In the genomic region with DNA sequence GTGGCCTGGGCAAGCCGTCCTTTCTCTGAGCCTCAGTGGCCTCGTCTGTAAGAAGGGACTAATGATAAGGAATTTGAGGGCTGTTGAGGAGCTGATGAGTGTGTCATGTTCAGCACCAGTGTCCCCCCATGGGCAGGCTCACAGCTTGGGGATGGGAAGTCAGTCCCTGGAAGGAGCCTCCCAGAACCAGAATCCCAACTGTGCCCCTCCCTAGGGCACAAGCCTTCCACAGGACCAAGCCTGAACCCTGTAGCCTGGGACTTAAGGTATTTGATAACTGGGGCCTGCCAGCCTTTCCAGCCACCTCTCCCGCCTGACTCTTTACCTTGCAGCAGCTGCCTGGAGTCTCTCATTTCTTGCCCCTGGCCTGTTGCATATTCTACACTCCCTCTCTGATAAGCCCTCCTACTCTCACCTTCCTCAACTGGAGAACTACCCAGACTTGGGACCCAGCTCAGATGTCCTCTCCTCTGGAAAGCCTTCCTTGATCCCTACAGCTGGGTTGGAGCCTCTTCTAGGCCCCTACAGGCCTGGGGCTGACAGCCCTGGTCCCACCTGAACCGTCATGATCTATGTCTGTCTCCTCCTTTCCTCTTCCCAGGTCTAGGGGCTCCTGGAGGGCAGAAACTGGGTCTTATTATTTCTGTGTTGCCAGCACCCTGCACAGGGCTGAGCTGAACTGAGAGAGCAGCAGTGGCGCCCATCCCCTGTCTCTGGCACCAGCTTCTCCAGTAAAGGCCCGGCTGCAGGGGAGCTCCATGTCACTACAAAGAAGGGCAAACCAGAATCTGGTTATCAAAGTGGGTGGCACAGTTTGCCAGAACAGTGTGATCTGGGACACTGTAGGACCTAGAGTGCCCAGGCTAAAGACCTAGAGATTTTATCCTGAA, we compare ENCODE assay signal across 15 cellular contexts. TPM values are rescaled to one million over a fixed set of nuclear protein-coding genes. Genes with fewer than 3 reads are reported as not detected.
A peak's percentile ranks its signal among the peaks of the same experiment; 100 is the strongest.
DNase-seq lines count a peak whose midpoint lies in the region; ATAC-seq, FAIRE-seq and TF ChIP-seq lines count a peak whose summit lies in the region.
"Had no signal": no experiment of that assay in that cellular context is flagged by ENCODE, and none has a peak within 500 bp of the region (broad histone marks: within the 10 kb centered on the region; RNA-seq: fewer than 3 reads in every experiment).

No MANE protein-coding gene starts in this region.

- H3K9me3 Mint-ChIP-seq in Calu3 (ENCODE audit: low read depth, unreplicated experiment), result no peaks in the 10 kb centered on the region

- H3K14ac ChIP-seq in trophoblast cell (ENCODE audit: low read length), result no peak overlapping the region

- H3K36me3 Mint-ChIP-seq in Calu3 (ENCODE audit: insufficient read depth, unreplicated experiment), result no peaks in the 10 kb centered on the region

- H3K79me2 ChIP-seq in PC-3 (ENCODE audit: low read length), result peaks cover 68% of the 10 kb centered on the region
- H3K79me2 ChIP-seq in trophoblast cell (ENCODE audit: control insufficient read depth, insufficient read depth, low read length, poor library complexity), result peaks cover 3% of the 10 kb centered on the region

- no peaks in the 10 kb centered on the region for H3K4me1 Mint-ChIP-seq in Calu3 (ENCODE audit: low read depth, unreplicated experiment)

- H3K9ac ChIP-seq in PC-3 (ENCODE audit: low read length) (peak overlapping the region; percentile 73), trophoblast cell (ENCODE audit: low read length) (no peak overlapping the region)
- H3K9ac ChIP-seq: SK-N-SH had no signal

- H3K4me1 ChIP-seq in PC-3 (ENCODE audit: insufficient read depth, low read length), result peaks cover 37% of the 10 kb centered on the region
- H3K4me1 ChIP-seq in trophoblast cell (ENCODE audit: control insufficient read depth in 1 of 2, insufficient read depth in 2 of 2, low read length in 2 of 2), result peaks cover 31 to 43% of the 10 kb centered on the region in 2 experiments

- peaks cover 18% of the 10 kb centered on the region for H3K27me3 Mint-ChIP-seq in Calu3 (ENCODE audit: unreplicated experiment)

- H3K27ac ChIP-seq in PC-3 (ENCODE audit: low read length) (no peak overlapping the region), trophoblast cell (ENCODE audit: low read depth, low read length) (no peak overlapping the region)

- H3K4me3 ChIP-seq in PC-3 (ENCODE audit: low read length), result peak overlapping the region; percentile 79
- H3K4me3 ChIP-seq in epithelial cell of esophagus (ENCODE audit: low read length), result peak overlapping the region; percentile 77
- no peak overlapping the region for H3K4me3 ChIP-seq in trophoblast cell (ENCODE audit: low read depth, low read length)

- POLR2A ChIA-PET in PC-3 (lab: Charles Lee; ENCODE audit: unreplicated experiment), result interaction anchor here (0.6 kb wide), 1 partner anchor 17 kb away, joined by 4 read pairs; no protein-coding TSS in a partner anchor

- H3F3A ChIP-seq in PC-3 (ENCODE audit: low read length, unreplicated experiment), result no peaks in the 10 kb centered on the region

- no peaks in the 10 kb centered on the region for H3K9me2 ChIP-seq in PC-3 (replicated peaks; ENCODE audit: low read length)
- H3K9me2 ChIP-seq: SK-N-SH had no signal

- peak overlapping the region; percentile 22 for H2AK5ac ChIP-seq in trophoblast cell (ENCODE audit: low read length)

- H3K79me1 ChIP-seq in trophoblast cell (ENCODE audit: low read length), result peaks cover 17% of the 10 kb centered on the region

- H3K18ac ChIP-seq in trophoblast cell (ENCODE audit: low read length), result no peak overlapping the region

- H4K8ac ChIP-seq in trophoblast cell (ENCODE audit: low read depth, low read length), result no peak overlapping the region

- WGBS in trophoblast cell (ENCODE audit: extremely low coverage, insufficient coverage, insufficient read length), result no CpG with 5 or more reads among the region's 6 CpGs

- no peak overlapping the region for H4K12ac ChIP-seq in trophoblast cell (ENCODE audit: low read depth, low read length)

- no peak overlapping the region for H2AFZ ChIP-seq in PC-3 (ENCODE audit: low read length)
- peak overlapping the region; percentile 23 for H2AFZ ChIP-seq in trophoblast cell (ENCODE audit: insufficient read depth, low read length, poor library complexity)

- FAIRE-seq in HTR-8/SVneo (lab: Jason Lieb, UNC), result no peak
- FAIRE-seq: kidney had no signal

- H3K4ac ChIP-seq in trophoblast cell (ENCODE audit: low read depth, low read length), result peak overlapping the region; percentile 17

- intact Hi-C loops in Calu3 (cut with micrococcal nuclease; ENCODE audit: unreplicated experiment) (no loop called here), PC-3 (cut with micrococcal nuclease) (no loop called here)

- peak overlapping the region; percentile 73 for H3K4me3 Mint-ChIP-seq in Calu3 (ENCODE audit: low read depth, unreplicated experiment)

- H3K36me3 ChIP-seq in PC-3 (ENCODE audit: low read depth, low read length) (peaks cover 8% of the 10 kb centered on the region; the same call in 1 of the 2 replicates), trophoblast cell (ENCODE audit: control insufficient read depth in 1 of 2, insufficient read depth in 2 of 2, low read length in 2 of 2) (no peaks in the 10 kb centered on the region)

- H3K23ac ChIP-seq in trophoblast cell (ENCODE audit: low read length), result no peak overlapping the region

- no peaks in the 10 kb centered on the region for H4K20me1 ChIP-seq in PC-3 (ENCODE audit: low read length)

- no peak overlapping the region for H2BK5ac ChIP-seq in trophoblast cell (ENCODE audit: low read depth, low read length, poor library complexity)

- no peak overlapping the region for H4K91ac ChIP-seq in trophoblast cell (ENCODE audit: low read depth, low read length)

- BruUV-seq in Calu3 (replicated peaks; lab: Mats Ljungman, UMichigan) (no TSS peak), PC-3 (replicated peaks; lab: Mats Ljungman, UMichigan) (no TSS peak)

- H2BK12ac ChIP-seq in trophoblast cell (ENCODE audit: low read length), result peak overlapping the region; percentile 18

- no peak overlapping the region for H3K27ac Mint-ChIP-seq in Calu3 (ENCODE audit: unreplicated experiment)

- H3K9me3 ChIP-seq in PC-3 (ENCODE audit: low read length), result no peaks in the 10 kb centered on the region
- H3K9me3 ChIP-seq in trophoblast cell (ENCODE audit: insufficient read depth, low read depth, low read length), result no peaks in the 10 kb centered on the region
- H3K9me3 ChIP-seq: SK-N-SH had no signal

- H2BK120ac ChIP-seq in trophoblast cell (ENCODE audit: insufficient read depth, low read length, poor library complexity), result peak overlapping the region; percentile 48

- CTCF ChIA-PET in Calu3 (lab: Charles Lee), result no interaction called here
- CTCF ChIA-PET in PC-3 (lab: Charles Lee), result interaction anchor here (1.3 kb wide), 2 partner anchors 17 to 34 kb away, joined by 5 to 7 read pairs; no protein-coding TSS in a partner anchor

- DNase-seq in Calu3 (no peak), PC-3 (no peak), epithelial cell of esophagus (ENCODE audit: low read depth) (no peak), trophoblast cell (no peak), omental fat pad (ENCODE audit: low spot score) (no peak), HTR-8/SVneo (ENCODE audit: insufficient read length, low spot score) (no peak), NCI-H1930 (lab: John Stamatoyannopoulos, UW) (no peak)
- DNase-seq: amniotic stem cell, foreskin melanocyte, GF-D8, H7, kidney, NCI-H2171 treated with DMSO at 0.1 percent for 48 hours, SK-N-SH had no signal

- no peak for ATAC-seq in PC-3
- no peak for ATAC-seq in GM18517 (IDR thresholded peaks at IDR 0.05; ENCODE audit: unreplicated experiment)
- no peak for ATAC-seq in omental fat pad (ENCODE audit: low FRiP score)

- no peak for TF ChIP-seq CTCF in Calu3 (IDR thresholded peaks at IDR 0.05; ENCODE audit: unreplicated experiment)
- no peak for TF ChIP-seq CTCF in PC-3 (conservative IDR thresholded peaks at IDR 0.05; ENCODE audit: low read depth, low read length)
- TF ChIP-seq CTCF in epithelial cell of esophagus (IDR thresholded peaks at IDR 0.05; ENCODE audit: insufficient read depth, low read depth, low read length, missing control alignments), result no peak
- no peak for TF ChIP-seq CTCF in omental fat pad (IDR thresholded peaks at IDR 0.05)

- peak overlapping the region; percentile 91 for H3K4me2 ChIP-seq in PC-3 (ENCODE audit: low read length)
- peak overlapping the region; percentile 73 for H3K4me2 ChIP-seq in trophoblast cell (ENCODE audit: low read length)

- H3K27me3 ChIP-seq in PC-3 (ENCODE audit: low read length) (no peaks in the 10 kb centered on the region), trophoblast cell (ENCODE audit: insufficient read depth, low read length) (no peaks in the 10 kb centered on the region)

RNA-seq across cellular contexts. Expression of a gene that starts 1.6 kb away (rescaled TPM):
- total RNA-seq in Calu3 (2022), result 1.6 and 2.3 TPM in 2 replicates
- total RNA-seq in PC-3 (2014; rRNA removed), result 54.8 and 72.9 TPM in 2 replicates
- 4.4 and 4.6 TPM in 2 replicates for polyA plus RNA-seq in trophoblast cell (2013)
- 1 to 10 TPM in 1 of 4 donors, under 1 TPM in 3; 0.47 to 1.1 (median 0.64) TPM for total RNA-seq in omental fat pad

RNA-seq across cellular contexts. Expression of a gene that starts 52.5 kb away (rescaled TPM):
- total RNA-seq in Calu3 (2022) (0.42 TPM in 1 of 2 replicates, not detected in the other), PC-3 (2014; rRNA removed) (1.6 and 2.0 TPM in 2 replicates), omental fat pad (1 to 10 TPM; 1.0 to 4.2 (median 2.4) TPM)
- polyA plus RNA-seq in trophoblast cell (2013), result 45.7 and 47.8 TPM in 2 replicates

Comparison
In these comparisons a context has a peak if more than half of its experiments do, and no peak if none do; other contexts are left out.
1. RNA of a gene that starts 1.6 kb away (total RNA-seq): 54.8 to 72.9 TPM in PC-3; 1.6 to 2.3 TPM in Calu3 and 0.47 to 1.1 TPM in omental fat pad; every median in the first group is over 10 times any median in the second.